Comparison of ENCODE assay signal across 29 cellular contexts in genomic region chr17:79912552-79913330, GRCh38.
"Had no signal": no experiment of that assay in that cellular context is flagged by ENCODE, and none has a peak within 500 bp of the region (broad histone marks: within the 10 kb centered on the region; RNA-seq: fewer than 3 reads in every experiment).

No MANE protein-coding gene starts in this region.

- H3K9ac ChIP-seq: SK-N-SH had no signal

- H3K4me1 ChIP-seq: adrenal gland, breast epithelium, SJCRH30 had no signal

- H3K27me3 ChIP-seq: adrenal gland had no signal

- H3K4me3 ChIP-seq: adrenal gland, breast epithelium, SJCRH30 had no signal

- H3K9me3 ChIP-seq: adrenal gland, breast epithelium, SJCRH30, SK-N-SH had no signal

- ATAC-seq: activated T-cell treated with anti-CD3 and anti-CD28 coated beads, Interleukin-2, amount 50 U/mL, for 72 hours; Panc1 had no signal

- H3K4me2 ChIP-seq: SK-N-SH had no signal

- DNase-seq: activated CD4-positive, alpha-beta memory T cell treated with anti-CD3 and anti-CD28 coated beads, Interleukin-2, amount 10 ng/mL, durations not matched to agents 7 days and 5 days; activated CD4-positive, alpha-beta T cell treated with anti-CD3 and anti-CD28 coated beads, Interleukin-2, amount 50 U/mL, for 1 hour; activated CD4-positive, CD25-positive, alpha-beta regulatory T cell; activated CD8-positive, alpha-beta memory T cell treated with anti-CD3 and anti-CD28 coated beads, Interleukin-2, amount 50 U/mL, for 4 hours; activated naive CD4-positive, alpha-beta T cell treated with anti-CD3 and anti-CD28 coated beads, Interleukin-2, amount 50 U/mL, for 16 hours; activated naive CD8-positive, alpha-beta T cell treated with anti-CD3 and anti-CD28 coated beads, Interleukin-2, amount 10 ng/mL, durations not matched to agents 7 days and 5 days; activated T-cell treated with anti-CD3 and anti-CD28 coated beads, Interleukin-2, amount 50 U/mL, for 72 hours; adrenal gland; anterior cingulate cortex; caudate nucleus; NCI-H1092 treated with DMSO at 0.1 percent for 48 hours; NCI-H1417 treated with DMSO at 0.1 percent for 48 hours; NCI-H1694; NCI-H2029; NCI-H2107; NCI-H2171 treated with DMSO at 0.1 percent for 48 hours; NCI-H345; NCI-H510A; NCI-H526 treated with DMSO at 0.1 percent for 48 hours; NCI-H82; OCI-M1; Right ventricle myocardium superior; RPMI8226; SJCRH30; T-helper 1 cell had no signal

- H3K36me3 ChIP-seq: adrenal gland, breast epithelium, SJCRH30 had no signal

- H3K27ac ChIP-seq: adrenal gland, breast epithelium, SJCRH30, VCaP had no signal
